8 cellular contexts compared by ENCODE assay signal in the genomic region with DNA sequence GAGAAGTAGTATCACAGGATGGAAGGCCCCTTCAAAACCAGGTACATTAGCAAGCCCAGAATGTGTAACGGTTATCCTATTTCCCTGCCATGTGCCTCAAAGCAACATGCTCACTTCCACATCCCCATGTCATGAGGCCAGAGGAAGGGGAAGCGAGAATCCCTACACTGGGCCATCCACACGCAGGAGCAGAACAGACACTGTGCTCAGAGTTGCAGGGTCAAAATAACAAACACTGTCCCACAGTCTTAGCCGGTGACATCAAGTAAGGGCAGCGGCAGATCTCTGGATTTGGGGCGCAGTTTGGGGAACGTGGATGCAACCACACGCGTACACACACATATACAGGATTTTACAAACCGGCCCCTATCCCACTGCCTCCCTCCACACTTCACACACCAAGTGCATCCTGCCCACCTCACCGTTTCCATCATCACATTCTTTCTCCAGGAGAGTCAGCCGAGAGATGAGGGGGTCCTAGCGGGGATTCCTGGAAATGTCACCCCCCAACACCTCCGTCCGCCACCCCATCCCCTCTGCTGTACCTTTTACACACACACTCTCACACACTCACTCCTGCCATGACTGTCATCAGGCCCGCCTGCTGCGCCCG. TPM values are rescaled to one million over a fixed set of nuclear protein-coding genes. Genes with fewer than 3 reads are reported as not detected.
A peak's percentile ranks its signal among the peaks of the same experiment; 100 is the strongest.
DNase-seq lines count a peak whose midpoint lies in the region; ATAC-seq and TF ChIP-seq lines count a peak whose summit lies in the region.

No MANE protein-coding gene starts in this region.

- no peaks in the 10 kb centered on the region for H3K9me3 Mint-ChIP-seq in activated CD4-positive, alpha-beta memory T cell treated with anti-CD3 and anti-CD28 coated beads, Interleukin-2, amount 10 ng/mL, durations not matched to agents 7 days and 5 days
- no peaks in the 10 kb centered on the region for H3K9me3 Mint-ChIP-seq in progenitor cell of endocrine pancreas (ENCODE audit: low read depth)

- no peak overlapping the region for H3K27ac Mint-ChIP-seq in activated CD4-positive, alpha-beta memory T cell treated with anti-CD3 and anti-CD28 coated beads, Interleukin-2, amount 10 ng/mL, durations not matched to agents 7 days and 5 days
- H3K27ac Mint-ChIP-seq in progenitor cell of endocrine pancreas = no peak overlapping the region

- CTCF ChIA-PET in HEK293 (lab: Yijun Ruan, JAX) = interaction anchor here (1.1 to 1.3 kb wide), 2 partner anchors 19 to 44 kb away, joined by 4 to 5 read pairs; no protein-coding TSS in a partner anchor
- CTCF ChIA-PET in activated CD4-positive, alpha-beta memory T cell treated with anti-CD3 and anti-CD28 coated beads, Interleukin-2, amount 10 ng/mL, durations not matched to agents 7 days and 5 days (lab: Charles Lee) = interaction anchor here (1.2 to 2.7 kb wide), 3 partner anchors 148 to 248 kb away, joined by 3 to 21 read pairs (median 12); no protein-coding TSS in a partner anchor

- H3K4me1 Mint-ChIP-seq in activated CD4-positive, alpha-beta memory T cell treated with anti-CD3 and anti-CD28 coated beads, Interleukin-2, amount 10 ng/mL, durations not matched to agents 7 days and 5 days = peaks cover 17% of the 10 kb centered on the region
- peaks cover 7% of the 10 kb centered on the region for H3K4me1 Mint-ChIP-seq in progenitor cell of endocrine pancreas (ENCODE audit: low read depth)

- H3K9me3 ChIP-seq in HEK293 (ENCODE audit: control insufficient read depth, insufficient read depth, low read depth, low read length) = no peaks in the 10 kb centered on the region

- no peak for DNase-seq in activated CD4-positive, alpha-beta memory T cell treated with anti-CD3 and anti-CD28 coated beads, Interleukin-2, amount 10 ng/mL, durations not matched to agents 7 days and 5 days
- DNase-seq in left cardiac atrium (peak; percentile 32), progenitor cell of endocrine pancreas (ENCODE audit: low spot score, unreplicated experiment) (no peak), HPDE6-E6E7 (ENCODE audit: extremely low spot score) (no peak)
- DNase-seq in stimulated activated CD4-positive, alpha-beta T cell treated with anti-CD3 and anti-CD28 coated beads, Interleukin-12 subunit alpha, Interleukin-12 subunit beta, amount 100 ng/mL, for 4 hours = no peak

- intact Hi-C loops in left cardiac atrium (cut with DNase I) = loop anchor here (5.0 to 10.0 kb wide), 4 partner anchors 83 to 246 kb away; no protein-coding TSS in a partner anchor

- peak in 1 of 2 donors; percentile 32 for ATAC-seq in left cardiac atrium
- ATAC-seq in HG02884 (IDR thresholded peaks at IDR 0.05; ENCODE audit: unreplicated experiment) = no peak
- no peak for ATAC-seq in GM19023 (IDR thresholded peaks at IDR 0.05; ENCODE audit: unreplicated experiment)

- H3K4me3 Mint-ChIP-seq in activated CD4-positive, alpha-beta memory T cell treated with anti-CD3 and anti-CD28 coated beads, Interleukin-2, amount 10 ng/mL, durations not matched to agents 7 days and 5 days = peak overlapping the region; percentile 48
- H3K4me3 Mint-ChIP-seq in progenitor cell of endocrine pancreas (ENCODE audit: low read depth) = peak overlapping the region; percentile 67

- H3K4me3 ChIP-seq in HEK293 (ENCODE audit: low read depth, low read length) = peak overlapping the region; percentile 64

- POLR2A ChIA-PET in HEK293 (lab: Yijun Ruan, JAX) = interaction anchor here (0.8 kb wide), 1 partner anchor 88 kb away, joined by 5 read pairs; a partner anchor contains a TSS
- POLR2A ChIA-PET in activated CD4-positive, alpha-beta memory T cell treated with anti-CD3 and anti-CD28 coated beads, Interleukin-2, amount 10 ng/mL, durations not matched to agents 7 days and 5 days (lab: Charles Lee) = no interaction called here

- peaks cover 31% of the 10 kb centered on the region for H3K27me3 Mint-ChIP-seq in activated CD4-positive, alpha-beta memory T cell treated with anti-CD3 and anti-CD28 coated beads, Interleukin-2, amount 10 ng/mL, durations not matched to agents 7 days and 5 days
- H3K27me3 Mint-ChIP-seq in progenitor cell of endocrine pancreas = peaks cover 2% of the 10 kb centered on the region

- TF ChIP-seq CTCF in HEK293 (tag by site-specific recombination; IDR thresholded peaks at IDR 0.05) = no peak
- no peak for TF ChIP-seq CTCF in progenitor cell of endocrine pancreas (IDR thresholded peaks at IDR 0.05; ENCODE audit: unreplicated experiment)

- H3K4me1 ChIP-seq in HEK293 (ENCODE audit: control insufficient read depth, insufficient read depth, low read length) = 0 out of 2 replicates have a peak, but pooled peaks cover 3% of the 10 kb centered on the region

- no peaks in the 10 kb centered on the region for H3K36me3 Mint-ChIP-seq in activated CD4-positive, alpha-beta memory T cell treated with anti-CD3 and anti-CD28 coated beads, Interleukin-2, amount 10 ng/mL, durations not matched to agents 7 days and 5 days (ENCODE audit: low read depth)
- H3K36me3 Mint-ChIP-seq in progenitor cell of endocrine pancreas (ENCODE audit: insufficient read depth) = no peaks in the 10 kb centered on the region

- H3K27ac ChIP-seq in HEK293 (ENCODE audit: extremely low read depth, low read depth, low read length) = no peak overlapping the region

- H3K36me3 ChIP-seq in HEK293 (ENCODE audit: control insufficient read depth in 2 of 2, insufficient read depth in 1 of 2, low read length in 2 of 2) = no peaks in the 10 kb centered on the region

TF ChIP-seq in HEK293, 187 proteins besides CTCF, POLR2A, EP300 and RAD21:
- 0 out of 2 replicates have a peak, but pooled peaks have one; percentile 24 for TF ChIP-seq ZNF366 (tag by site-specific recombination; conservative IDR thresholded peaks at IDR 0.05)
- TF ChIP-seq ZEB2 (tag by site-specific recombination; IDR thresholded peaks at IDR 0.05) = no peak
- 0 out of 2 replicates have a peak, but pooled peaks have one; percentile 12 for TF ChIP-seq ZBTB17 (tag by site-specific recombination; IDR thresholded peaks at IDR 0.05)

RNA-seq across cellular contexts. Expression of a gene that starts 0.8 kb away (rescaled TPM):
- 1 to 10 TPM; 6.2 to 7.8 TPM for total RNA-seq in activated CD4-positive, alpha-beta memory T cell treated with anti-CD3 and anti-CD28 coated beads, Interleukin-2, amount 10 ng/mL, durations not matched to agents 7 days and 5 days
- total RNA-seq in left cardiac atrium (1 to 10 TPM; 7.8 to 8.4 TPM), progenitor cell of endocrine pancreas (1.8 and 1.9 TPM in 2 replicates)
